8 cellular contexts compared by ENCODE assay signal in the genomic region with DNA sequence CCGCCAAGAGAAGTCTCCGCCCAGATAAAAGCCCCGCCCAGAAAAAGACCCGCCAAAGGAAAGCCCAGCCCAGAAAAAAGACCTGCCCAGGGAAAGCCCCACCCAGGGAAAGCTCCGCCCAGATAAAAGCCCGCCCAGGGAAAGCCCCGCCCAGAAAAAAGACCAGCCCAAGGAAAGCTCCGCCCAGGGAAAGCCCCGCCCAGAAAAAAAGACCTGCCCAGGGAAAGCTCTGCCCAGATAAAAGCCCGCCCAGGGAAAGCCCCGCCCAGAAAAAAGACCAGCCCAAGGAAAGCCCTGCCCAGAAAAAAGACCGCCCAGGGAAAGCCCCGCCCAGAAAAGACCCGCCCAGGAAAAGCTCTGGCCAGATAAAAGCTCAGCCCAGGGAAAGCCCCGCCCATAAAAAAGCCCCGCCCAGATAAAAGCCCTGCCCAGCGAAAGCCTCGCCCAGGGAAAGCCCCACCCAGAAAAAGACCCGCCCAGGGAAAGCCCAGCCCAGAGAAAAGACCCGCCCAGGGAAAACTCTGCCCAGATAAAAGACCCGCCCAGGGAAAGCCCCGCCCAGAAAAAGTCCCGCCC. TPM values are rescaled to one million over a fixed set of nuclear protein-coding genes. Genes with fewer than 3 reads are reported as not detected.
A peak's percentile ranks its signal among the peaks of the same experiment; 100 is the strongest.
DNase-seq lines count a peak whose midpoint lies in the region; ATAC-seq and TF ChIP-seq lines count a peak whose summit lies in the region.

No MANE protein-coding gene starts in this region.

- H3K18ac ChIP-seq in H9 (ENCODE audit: insufficient read length, low read depth, low read length): no peak overlapping the region

- no peak overlapping the region for H2BK120ac ChIP-seq in H9 (ENCODE audit: low read depth, low read length, poor library complexity, severe bottlenecking)

- no peak overlapping the region for H2AFZ ChIP-seq in H9 (ENCODE audit: low read length)

- H3T11ph ChIP-seq in H9 (ENCODE audit: low read length): no peak overlapping the region

- no peak overlapping the region for H3K14ac ChIP-seq in H9 (ENCODE audit: insufficient read depth, low read length)

- H3K27me3 ChIP-seq in H9 (ENCODE audit: insufficient read depth, low read length): peaks cover 4% of the 10 kb centered on the region; the same call in 1 of the 2 replicates
- no peaks in the 10 kb centered on the region for H3K27me3 ChIP-seq in WERI-Rb-1 (ENCODE audit: insufficient read depth, low read depth, severe bottlenecking)
- peaks cover 15% of the 10 kb centered on the region for H3K27me3 ChIP-seq in prostate gland (replicated peaks; ENCODE audit: insufficient read depth)

- no peaks in the 10 kb centered on the region; the same call in 1 of the 2 replicates for H3K4me1 ChIP-seq in H9 (ENCODE audit: insufficient read depth, low read length)
- H3K4me1 ChIP-seq in prostate gland (replicated peaks): no peaks in the 10 kb centered on the region

- H3K4ac ChIP-seq in H9 (ENCODE audit: low read depth, low read length): no peak overlapping the region

- no peak overlapping the region for H3K9ac ChIP-seq in H9 (ENCODE audit: extremely low read depth, insufficient read length, low read length)

- H3K4me3 Mint-ChIP-seq in H9: no peak overlapping the region

- no peaks in the 10 kb centered on the region for H3K79me1 ChIP-seq in H9 (ENCODE audit: insufficient read depth, low read depth, low read length, poor library complexity, severe bottlenecking)

- no peak overlapping the region for H3K4me3 ChIP-seq in WERI-Rb-1 (ENCODE audit: low read depth, low read length)
- no peak overlapping the region for H3K4me3 ChIP-seq in prostate gland

- H3K27ac Mint-ChIP-seq in H9: no peak overlapping the region

- peak; percentile 35 for ATAC-seq in stimulated activated naive CD8-positive, alpha-beta T cell treated with anti-CD3 and anti-CD28 coated beads, Interleukin-15, Interleukin-2, amounts not matched to agents 100 U/mL and 50 U/mL, for 24 hours

- H4K20me1 ChIP-seq in H9 (ENCODE audit: control insufficient read depth, insufficient read depth, insufficient read length): no peaks in the 10 kb centered on the region

- H3K23ac ChIP-seq in H9 (ENCODE audit: insufficient read length, low read depth, low read length): no peak overlapping the region

- H2BK5ac ChIP-seq in H9 (ENCODE audit: insufficient read length, low read length): no peak overlapping the region

- H3K36me3 ChIP-seq in WERI-Rb-1: no peaks in the 10 kb centered on the region
- H3K36me3 ChIP-seq in prostate gland: no peaks in the 10 kb centered on the region

- no peak overlapping the region for H3K56ac ChIP-seq in H9 (ENCODE audit: insufficient read length, low read depth, low read length)

- H3K4me1 Mint-ChIP-seq in H9: peaks cover 0 to 11% of the 10 kb centered on the region in 2 experiments; a peak in 2 of 4 replicates

- intact Hi-C loops in prostate gland (cut with DNase I): no loop called here

- no peak overlapping the region for H2BK15ac ChIP-seq in H9 (ENCODE audit: low read depth, low read length)

- peaks cover 37% of the 10 kb centered on the region for H3K27me3 Mint-ChIP-seq in H9 (ENCODE audit: low read depth)

- H3K36me3 Mint-ChIP-seq in H9 (ENCODE audit: insufficient read depth in 1 of 3, low read depth in 3 of 3): no peaks in the 10 kb centered on the region

- no peaks in the 10 kb centered on the region; a peak in 2 of 5 replicates for H3K9me3 Mint-ChIP-seq in H9

- H3K23me2 ChIP-seq in H9 (ENCODE audit: insufficient read length, low read depth, low read length, poor library complexity, severe bottlenecking): no peaks in the 10 kb centered on the region

- no peak overlapping the region for H2BK20ac ChIP-seq in H9 (ENCODE audit: low read depth, low read length, poor library complexity, severe bottlenecking)

- H3K4me2 ChIP-seq in H9 (ENCODE audit: insufficient read depth, insufficient read length, low read length): no peak overlapping the region

- H2BK12ac ChIP-seq in H9 (ENCODE audit: insufficient read length, low read depth, low read length): no peak overlapping the region

- no peak for TF ChIP-seq POLR2A in prostate gland (IDR thresholded peaks at IDR 0.05)

- H2AK5ac ChIP-seq in H9 (ENCODE audit: insufficient read length, low read length): no peak overlapping the region

- no peak overlapping the region for H4K5ac ChIP-seq in H9 (ENCODE audit: insufficient read length, low read depth, low read length)

- no peak overlapping the region for H4K8ac ChIP-seq in H9 (replicated peaks; ENCODE audit: insufficient read length, low read depth, low read length)

- H3K79me2 ChIP-seq in H9 (ENCODE audit: insufficient read depth, low read length): no peaks in the 10 kb centered on the region

- H3K27ac ChIP-seq in H9 (ENCODE audit: insufficient read length, low read depth, low read length) (no peak overlapping the region), WERI-Rb-1 (no peak overlapping the region), prostate gland (no peak overlapping the region)

- H4K91ac ChIP-seq in H9 (ENCODE audit: insufficient read length, low read depth, low read length): no peak overlapping the region

- WGBS in H9 (ENCODE audit: extremely low coverage, insufficient read length, low lambda C conversion rate): no CpG with 5 or more reads among the region's 23 CpGs
- WGBS in prostate gland: 49% methylated on average over 23 of the region's 23 CpGs

- DNase-seq in NCI-H2081 (lab: John Stamatoyannopoulos, UW) (peak; percentile 41 to 79), NCI-H2081 treated with DMSO at 0.1 percent for 48 hours (lab: John Stamatoyannopoulos, UW) (no peak), H9 (peak; percentile 85), NCI-H1436 (lab: John Stamatoyannopoulos, UW) (peak; percentile 96), WERI-Rb-1 (peak; percentile 48), DMS114 treated with DMSO at 0.1 percent for 48 hours (lab: John Stamatoyannopoulos, UW; ENCODE audit: unreplicated experiment) (no peak), prostate gland (ENCODE audit: low spot score) (no peak)
- DNase-seq in stimulated activated naive CD8-positive, alpha-beta T cell treated with anti-CD3 and anti-CD28 coated beads, Interleukin-15, Interleukin-2, amounts not matched to agents 100 U/mL and 50 U/mL, for 24 hours: peak; percentile 74

- no peaks in the 10 kb centered on the region for H3K9me3 ChIP-seq in H9 (ENCODE audit: control insufficient read depth, low read depth, low read length)
- H3K9me3 ChIP-seq in WERI-Rb-1 (ENCODE audit: severe bottlenecking): no peaks in the 10 kb centered on the region
- H3K9me3 ChIP-seq in prostate gland: no peaks in the 10 kb centered on the region

- TF ChIP-seq CTCF in H9 (conservative IDR thresholded peaks at IDR 0.05) (no peak), WERI-Rb-1 (IDR thresholded peaks at IDR 0.05; ENCODE audit: low read depth, low read length) (no peak), prostate gland (IDR thresholded peaks at IDR 0.05) (no peak)

RNA-seq across cellular contexts. Expression of a gene that starts 11.6 kb away (rescaled TPM):
- total RNA-seq in H9 (2021) (2.0 and 2.9 TPM in 2 replicates), prostate gland (1 to 10 TPM in 1 of 2 donors, under 1 TPM in 1; 0.59 to 1.8 TPM)

RNA-seq across cellular contexts. Expression of a gene that starts 19.3 kb away (rescaled TPM):
- total RNA-seq in H9 (2021): 0.55 and 0.96 TPM in 2 replicates
- total RNA-seq in prostate gland: 100 to 1,000 TPM; 183 to 582 TPM

RNA-seq across cellular contexts. Expression of a gene that starts 21.3 kb away (rescaled TPM):
- total RNA-seq in H9 (2021): not detected in 2 replicates
- total RNA-seq in prostate gland: 1 to 10 TPM in 1 of 2 donors, not detected in 1; 3.1 TPM

RNA-seq across cellular contexts. Expression of a gene that starts 36.0 kb away (rescaled TPM):
- total RNA-seq in H9 (2021) (27.3 and 29.4 TPM in 2 replicates), prostate gland (100 to 1,000 TPM; 147 to 235 TPM)

RNA-seq across cellular contexts. Expression of a gene that starts 37.8 kb away (rescaled TPM):
- total RNA-seq in H9 (2021) (54.8 and 54.9 TPM in 2 replicates), prostate gland (10 to 100 TPM; 32.5 to 64.5 TPM)

Comparison
In these comparisons a context has a peak if more than half of its experiments do, and no peak if none do; other contexts are left out.
1. DNase-seq: peak in NCI-H2081 (2 of 2), H9 (single experiment), NCI-H1436 (single experiment), WERI-Rb-1 (single experiment) and stimulated activated naive CD8-positive, alpha-beta T cell treated with anti-CD3 and anti-CD28 coated beads, Interleukin-15, Interleukin-2, amounts not matched to agents 100 U/mL and 50 U/mL, for 24 hours (single experiment); none in NCI-H2081 treated with DMSO at 0.1 percent for 48 hours (single experiment), DMS114 treated with DMSO at 0.1 percent for 48 hours (single experiment) and prostate gland (single experiment).
2. RNA of a gene that starts 19.3 kb away (total RNA-seq): 183 to 582 TPM in prostate gland; 0.55 to 0.96 TPM in H9; every median in the first group is over 10 times any median in the second.